Comparison of ENCODE assay signal across 1 cellular context in the genomic region with DNA sequence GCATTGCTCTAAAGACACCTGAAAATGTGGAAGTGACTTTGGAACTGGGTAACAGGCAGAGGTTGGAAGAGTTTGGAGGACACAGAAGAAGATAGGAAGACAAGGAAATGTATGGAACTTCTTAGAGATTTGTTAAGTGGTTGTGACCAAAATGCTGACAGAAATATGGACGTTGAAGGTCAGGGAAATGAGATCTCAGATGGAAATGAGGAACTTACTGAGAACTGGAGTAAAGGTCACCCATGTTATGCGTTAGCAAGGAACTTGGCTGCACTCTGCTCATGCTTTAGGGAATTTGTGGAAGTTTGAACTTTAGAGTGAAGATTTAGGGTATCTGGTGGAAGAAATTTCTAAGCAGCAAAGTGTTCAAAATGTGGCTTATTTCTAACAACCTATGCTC.
TF ChIP-seq lines count a peak whose summit lies in the region.

No MANE protein-coding gene starts in this region.

TF ChIP-seq in HepG2, 621 proteins besides CTCF, POLR2A, EP300 and RAD21:
- TF ChIP-seq, protein P1, sequence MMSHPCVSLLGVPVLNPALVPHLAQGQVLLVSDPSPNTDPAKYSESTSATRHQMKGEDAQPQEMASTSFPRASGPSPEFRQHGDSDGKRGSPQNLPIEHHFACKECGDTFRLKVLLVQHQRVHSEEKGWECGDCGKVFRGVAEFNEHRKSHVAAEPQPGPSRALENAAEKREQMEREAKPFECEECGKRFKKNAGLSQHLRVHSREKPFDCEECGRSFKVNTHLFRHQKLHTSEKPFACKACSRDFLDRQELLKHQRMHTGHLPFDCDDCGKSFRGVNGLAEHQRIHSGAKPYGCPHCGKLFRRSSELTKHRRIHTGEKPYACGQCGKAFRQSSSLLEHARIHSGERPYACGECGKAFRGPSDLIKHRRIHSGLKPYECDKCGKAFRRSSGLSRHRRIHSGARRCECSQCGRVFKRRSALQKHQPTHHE (CRISPR knock-in tag; IDR thresholded peaks at IDR 0.05; ENCODE audit: borderline replicate concordance): no peak
